ENCODE assay signal across 9 cellular contexts in genomic region chr1:147627435-147628110, GRCh38. TPM values are rescaled to one million over a fixed set of nuclear protein-coding genes. Genes with fewer than 3 reads are reported as not detected.
DNase-seq lines count a peak whose midpoint lies in the region; ATAC-seq and TF ChIP-seq lines count a peak whose summit lies in the region.
"Had no signal": no experiment of that assay in that cellular context is flagged by ENCODE, and none has a peak within 500 bp of the region (broad histone marks: within the 10 kb centered on the region; RNA-seq: fewer than 3 reads in every experiment).

No MANE protein-coding gene starts in this region.

- H3K27me3 Mint-ChIP-seq in glutamatergic neuron (ENCODE audit: unreplicated experiment) = no peaks in the 10 kb centered on the region

- no peak overlapping the region for H3K4me3 Mint-ChIP-seq in glutamatergic neuron (ENCODE audit: unreplicated experiment)

- DNase-seq in NCI-H1436 (lab: John Stamatoyannopoulos, UW) = peak; percentile 11
- no peak for DNase-seq in NCI-H1436 treated with DMSO at 0.1 percent for 48 hours (lab: John Stamatoyannopoulos, UW)
- DNase-seq in Peyer's patch = peak in 2 of 3 donors; percentile 41 to 80
- DNase-seq in activated gamma-delta T cell treated with anti-CD3 and anti-CD28 coated beads, Interleukin-2, amount 50 U/mL, for 16 hours (ENCODE audit: low read depth) = peak; percentile 47
- peak; percentile 59 for DNase-seq in glutamatergic neuron
- peak; percentile 13 for DNase-seq in putamen (ENCODE audit: low spot score)

- H3K4me3 ChIP-seq in Peyer's patch = no peak overlapping the region
- H3K4me3 ChIP-seq: BLaER1 had no signal

- H3K27ac ChIP-seq in Peyer's patch = no peak overlapping the region
- H3K27ac ChIP-seq: BLaER1 had no signal

- no peak for TF ChIP-seq POLR2A in Peyer's patch (IDR thresholded peaks at IDR 0.05)

- no peaks in the 10 kb centered on the region for H3K36me3 Mint-ChIP-seq in glutamatergic neuron (ENCODE audit: unreplicated experiment)

- ATAC-seq in HG03354 (IDR thresholded peaks at IDR 0.05; ENCODE audit: poor library complexity, severe bottlenecking, unreplicated experiment) (peak; percentile 74), HG03095 (IDR thresholded peaks at IDR 0.05; ENCODE audit: unreplicated experiment) (no peak)

- peaks cover 5% of the 10 kb centered on the region for H3K4me1 Mint-ChIP-seq in glutamatergic neuron (ENCODE audit: low read depth, unreplicated experiment)

- H3K27ac Mint-ChIP-seq in glutamatergic neuron (ENCODE audit: unreplicated experiment) = no peak overlapping the region

- H3K27me3 ChIP-seq in Peyer's patch = no peaks in the 10 kb centered on the region
- H3K27me3 ChIP-seq: BLaER1 had no signal

- TF ChIP-seq CTCF in Peyer's patch (IDR thresholded peaks at IDR 0.05) (peak; percentile 68 to 91 (median 73)), glutamatergic neuron (IDR thresholded peaks at IDR 0.05; ENCODE audit: partially characterized antibody, unreplicated experiment) (peak; percentile 92)

- no peaks in the 10 kb centered on the region for H3K9me3 ChIP-seq in Peyer's patch
- H3K9me3 ChIP-seq: BLaER1 had no signal

- peaks cover 0 to 5% (median 0%) of the 10 kb centered on the region in 4 donors for H3K4me1 ChIP-seq in Peyer's patch

- peaks cover 2% of the 10 kb centered on the region for H3K9me3 Mint-ChIP-seq in glutamatergic neuron (ENCODE audit: unreplicated experiment)

- H3K36me3 ChIP-seq in Peyer's patch = peaks cover 0 to 11% (median 0%) of the 10 kb centered on the region in 3 donors

RNA-seq across cellular contexts. Expression of gene ACP6, which starts 42.8 kb away (rescaled TPM):
- total RNA-seq in Peyer's patch (10 to 100 TPM; 12.3 to 33.0 (median 18.8) TPM), glutamatergic neuron (ENCODE audit: unreplicated experiment) (3.5 TPM)
